Comparison of ENCODE assay signal across 27 cellular contexts in genomic region chr6:89749918-89750317, GRCh38.
"Had no signal": no experiment of that assay in that cellular context is flagged by ENCODE, and none has a peak within 500 bp of the region (broad histone marks: within the 10 kb centered on the region; RNA-seq: fewer than 3 reads in every experiment).

No MANE protein-coding gene starts in this region.

- H2AFZ ChIP-seq: hepatocyte had no signal

- H3K4me2 ChIP-seq: hepatocyte had no signal

- H3K4me3 Mint-ChIP-seq: activated CD4-positive, alpha-beta memory T cell treated with anti-CD3 and anti-CD28 coated beads, Interleukin-2, amount 10 ng/mL, durations not matched to agents 7 days and 5 days; activated T-cell treated with anti-CD3 and anti-CD28 coated beads, Interleukin-2, amount 50 U/mL, for 72 hours; dendritic cell treated with granulocyte-macrophage colony-stimulating factor and Interleukin-4, amounts not matched to agents 40 ng/mL and 50 ng/mL, for 4 days; naive B cell; neural crest cell had no signal

- H3K9me3 Mint-ChIP-seq: activated CD4-positive, alpha-beta memory T cell treated with anti-CD3 and anti-CD28 coated beads, Interleukin-2, amount 10 ng/mL, durations not matched to agents 7 days and 5 days; activated T-cell treated with anti-CD3 and anti-CD28 coated beads, Interleukin-2, amount 50 U/mL, for 72 hours; dendritic cell treated with granulocyte-macrophage colony-stimulating factor and Interleukin-4, amounts not matched to agents 40 ng/mL and 50 ng/mL, for 4 days; naive B cell; neural crest cell had no signal

- H3K79me2 ChIP-seq: hepatocyte had no signal

- H3K27ac ChIP-seq: cardiac muscle cell, esophagus muscularis mucosa, foreskin keratinocyte, hepatocyte, psoas muscle, skin epidermis, thoracic aorta, WERI-Rb-1 had no signal

- H3K4me1 Mint-ChIP-seq: activated CD4-positive, alpha-beta memory T cell treated with anti-CD3 and anti-CD28 coated beads, Interleukin-2, amount 10 ng/mL, durations not matched to agents 7 days and 5 days; naive B cell; neural crest cell had no signal

- H3K4me3 ChIP-seq: cardiac muscle cell, esophagus muscularis mucosa, hepatocyte, mucosa of descending colon, psoas muscle, skin epidermis, thoracic aorta had no signal

- H3K27ac Mint-ChIP-seq: activated CD4-positive, alpha-beta memory T cell treated with anti-CD3 and anti-CD28 coated beads, Interleukin-2, amount 10 ng/mL, durations not matched to agents 7 days and 5 days; activated T-cell treated with anti-CD3 and anti-CD28 coated beads, Interleukin-2, amount 50 U/mL, for 72 hours; dendritic cell treated with granulocyte-macrophage colony-stimulating factor and Interleukin-4, amounts not matched to agents 40 ng/mL and 50 ng/mL, for 4 days had no signal

- FAIRE-seq: endothelial cell of umbilical vein, islet of Langerhans had no signal

- ATAC-seq: activated T-cell treated with anti-CD3 and anti-CD28 coated beads, Interleukin-2, amount 50 U/mL, for 72 hours; foreskin keratinocyte; left cardiac atrium; mucosa of descending colon; psoas muscle; right cardiac atrium had no signal

- H3K4me1 ChIP-seq: esophagus muscularis mucosa, psoas muscle had no signal

- H3K27me3 Mint-ChIP-seq: activated CD4-positive, alpha-beta memory T cell treated with anti-CD3 and anti-CD28 coated beads, Interleukin-2, amount 10 ng/mL, durations not matched to agents 7 days and 5 days; dendritic cell treated with granulocyte-macrophage colony-stimulating factor and Interleukin-4, amounts not matched to agents 40 ng/mL and 50 ng/mL, for 4 days; naive B cell had no signal

- DNase-seq: activated CD4-positive, alpha-beta memory T cell treated with anti-CD3 and anti-CD28 coated beads, Interleukin-2, amount 10 ng/mL, durations not matched to agents 7 days and 5 days; activated CD8-positive, alpha-beta memory T cell treated with anti-CD3 and anti-CD28 coated beads, Interleukin-2, amount 50 U/mL, for 4 hours; activated effector memory CD4-positive, alpha-beta T cell treated with anti-CD3 and anti-CD28 coated beads, Interleukin-2, amount 50 U/mL, for 16 hours; activated naive CD4-positive, alpha-beta T cell treated with anti-CD3 and anti-CD28 coated beads, Interleukin-2, amount 50 U/mL, for 16 hours; activated T-cell treated with anti-CD3 and anti-CD28 coated beads, Interleukin-2, amount 50 U/mL, for 72 hours; amniotic stem cell; effector CD8-positive, alpha-beta T cell; foreskin keratinocyte; left cardiac atrium; mesenchymal stem cell; mucosa of descending colon; naive B cell; psoas muscle; right cardiac atrium; stimulated activated CD4-positive, alpha-beta T cell treated with anti-CD3 and anti-CD28 coated beads, Interleukin-15, amount 100 ng/mL, for 24 hours; stimulated activated CD4-positive, alpha-beta T cell treated with anti-CD3 and anti-CD28 coated beads, Interleukin-2, amount 100 ng/mL, for 48 hours; SW 1271; WERI-Rb-1 had no signal

- H3K27me3 ChIP-seq: cardiac muscle cell, esophagus muscularis mucosa, foreskin keratinocyte, hepatocyte had no signal

- H3K9me3 ChIP-seq: esophagus muscularis mucosa, mucosa of descending colon, psoas muscle, thoracic aorta had no signal
